In genomic region chr20:38049800-38050199, GRCh38 we compare ENCODE assay signal across 1 cellular context.
TF ChIP-seq lines count a peak whose summit lies in the region.

No MANE protein-coding gene starts in this region.

TF ChIP-seq in IMR-90, 13 proteins besides CTCF, POLR2A, EP300 and RAD21:
- TF ChIP-seq MXI1 (IDR thresholded peaks at IDR 0.05; ENCODE audit: borderline replicate concordance, low read depth, low read length) (peak; percentile 92), RCOR1 (IDR thresholded peaks at IDR 0.05; ENCODE audit: insufficient replicate concordance, low read length) (no peak)
